8 cellular contexts compared by ENCODE assay signal in the genomic region with DNA sequence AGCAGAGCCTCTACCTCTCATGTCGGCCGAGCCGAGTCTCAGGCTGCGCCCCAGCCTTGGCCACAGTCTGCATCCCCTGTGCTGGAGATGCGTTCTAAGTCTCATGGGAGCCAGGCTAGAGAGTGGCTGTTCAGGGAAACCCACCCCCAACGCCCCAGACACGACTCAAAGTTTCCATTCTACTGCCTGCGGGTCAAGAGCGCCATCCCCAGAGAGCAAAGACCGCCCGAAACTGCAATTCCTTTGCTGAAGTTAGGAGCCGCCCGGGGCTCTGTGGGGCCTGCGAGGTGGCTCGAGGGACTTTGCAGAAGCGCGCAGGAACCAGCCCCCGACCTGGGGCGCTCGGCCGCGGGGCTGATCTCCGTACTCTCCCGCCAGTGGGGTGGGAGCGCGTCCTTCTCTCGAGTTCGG. TPM values are rescaled to one million over a fixed set of nuclear protein-coding genes. Genes with fewer than 3 reads are reported as not detected.
DNase-seq lines count a peak whose midpoint lies in the region; ATAC-seq lines count a peak whose summit lies in the region.

No MANE protein-coding gene starts in this region.

- POLR2A ChIA-PET in activated CD4-positive, alpha-beta memory T cell treated with anti-CD3 and anti-CD28 coated beads for 36 hours (lab: Charles Lee): interaction anchor here (0.7 to 2.4 kb wide), 4 partner anchors 10 to 46 kb away, joined by 3 to 17 read pairs (median 4); a partner anchor contains a TSS

- peak; percentile 26 for ATAC-seq in HG02981 (IDR thresholded peaks at IDR 0.05; ENCODE audit: unreplicated experiment)
- peak; percentile 59 to 65 for ATAC-seq in stimulated activated naive B cell treated with anti-CD40 and anti-IgM and Interleukin-4, amounts not matched to agents 10 μg/mL and 1 μg/mL and 100 μg/mL, for 72 hours (replicated peaks)

- no peak overlapping the region for H3K27ac Mint-ChIP-seq in activated naive CD4-positive, alpha-beta T cell treated with anti-CD3 and anti-CD28 coated beads, Interleukin-2, amount 50 U/mL, for 24 hours
- H3K27ac Mint-ChIP-seq in activated CD4-positive, alpha-beta memory T cell treated with anti-CD3 and anti-CD28 coated beads for 36 hours: peak overlapping the region; percentile 49
- peak overlapping the region; percentile 94 for H3K27ac Mint-ChIP-seq in stimulated activated naive B cell treated with anti-CD40 and anti-IgM and Interleukin-4, amounts not matched to agents 10 μg/mL and 1 μg/mL and 100 μg/mL, for 72 hours

- peak overlapping the region; percentile 24 for H3K4me3 ChIP-seq in iPS-11a (ENCODE audit: low read depth, low read length)

- peaks cover 7% of the 10 kb centered on the region for H3K4me1 Mint-ChIP-seq in activated naive CD4-positive, alpha-beta T cell treated with anti-CD3 and anti-CD28 coated beads, Interleukin-2, amount 50 U/mL, for 24 hours
- H3K4me1 Mint-ChIP-seq in activated CD4-positive, alpha-beta memory T cell treated with anti-CD3 and anti-CD28 coated beads for 36 hours (ENCODE audit: low read depth): peaks cover 26% of the 10 kb centered on the region
- peaks cover 15 to 29% of the 10 kb centered on the region in 2 donors for H3K4me1 Mint-ChIP-seq in stimulated activated naive B cell treated with anti-CD40 and anti-IgM and Interleukin-4, amounts not matched to agents 10 μg/mL and 1 μg/mL and 100 μg/mL, for 72 hours

- peak overlapping the region; percentile 59 for H3K4me3 Mint-ChIP-seq in activated naive CD4-positive, alpha-beta T cell treated with anti-CD3 and anti-CD28 coated beads, Interleukin-2, amount 50 U/mL, for 24 hours
- H3K4me3 Mint-ChIP-seq in activated CD4-positive, alpha-beta memory T cell treated with anti-CD3 and anti-CD28 coated beads for 36 hours: peak overlapping the region; percentile 64
- peak overlapping the region; percentile 74 to 84 for H3K4me3 Mint-ChIP-seq in stimulated activated naive B cell treated with anti-CD40 and anti-IgM and Interleukin-4, amounts not matched to agents 10 μg/mL and 1 μg/mL and 100 μg/mL, for 72 hours

- no peaks in the 10 kb centered on the region for H3K9me3 Mint-ChIP-seq in activated naive CD4-positive, alpha-beta T cell treated with anti-CD3 and anti-CD28 coated beads, Interleukin-2, amount 50 U/mL, for 24 hours
- H3K9me3 Mint-ChIP-seq in activated CD4-positive, alpha-beta memory T cell treated with anti-CD3 and anti-CD28 coated beads for 36 hours: no peaks in the 10 kb centered on the region
- H3K9me3 Mint-ChIP-seq in stimulated activated naive B cell treated with anti-CD40 and anti-IgM and Interleukin-4, amounts not matched to agents 10 μg/mL and 1 μg/mL and 100 μg/mL, for 72 hours: no peaks in the 10 kb centered on the region

- intact Hi-C loops in activated CD4-positive, alpha-beta memory T cell treated with anti-CD3 and anti-CD28 coated beads for 36 hours (cut with micrococcal nuclease): loop anchor here (1.0 to 2.0 kb wide), 2 partner anchors 28 to 38 kb away; no protein-coding TSS in a partner anchor

- peaks cover 2% of the 10 kb centered on the region for H3K36me3 Mint-ChIP-seq in activated naive CD4-positive, alpha-beta T cell treated with anti-CD3 and anti-CD28 coated beads, Interleukin-2, amount 50 U/mL, for 24 hours
- peaks cover 3% of the 10 kb centered on the region for H3K36me3 Mint-ChIP-seq in activated CD4-positive, alpha-beta memory T cell treated with anti-CD3 and anti-CD28 coated beads for 36 hours
- H3K36me3 Mint-ChIP-seq in stimulated activated naive B cell treated with anti-CD40 and anti-IgM and Interleukin-4, amounts not matched to agents 10 μg/mL and 1 μg/mL and 100 μg/mL, for 72 hours: peaks cover 2 to 14% of the 10 kb centered on the region in 2 donors

- H3K27me3 Mint-ChIP-seq in activated naive CD4-positive, alpha-beta T cell treated with anti-CD3 and anti-CD28 coated beads, Interleukin-2, amount 50 U/mL, for 24 hours: no peaks in the 10 kb centered on the region
- H3K27me3 Mint-ChIP-seq in activated CD4-positive, alpha-beta memory T cell treated with anti-CD3 and anti-CD28 coated beads for 36 hours: no peaks in the 10 kb centered on the region
- H3K27me3 Mint-ChIP-seq in stimulated activated naive B cell treated with anti-CD40 and anti-IgM and Interleukin-4, amounts not matched to agents 10 μg/mL and 1 μg/mL and 100 μg/mL, for 72 hours: peaks cover 0 to 10% of the 10 kb centered on the region in 2 donors

- DNase-seq in activated naive CD4-positive, alpha-beta T cell (lab: John Stamatoyannopoulos, UW): no peak
- DNase-seq in activated CD4-positive, alpha-beta memory T cell treated with anti-CD3 and anti-CD28 coated beads for 36 hours: peak; percentile 39
- peak; percentile 33 for DNase-seq in stimulated activated naive B cell treated with anti-CD40 and anti-IgM and Interleukin-4, amounts not matched to agents 10 μg/mL and 1 μg/mL and 100 μg/mL, for 72 hours
- DNase-seq in NCI-H524 treated with DMSO at 0.1 percent for 48 hours (lab: John Stamatoyannopoulos, UW): no peak
- no peak for DNase-seq in COR-L47 (lab: John Stamatoyannopoulos, UW)

- CTCF ChIA-PET in activated CD4-positive, alpha-beta memory T cell treated with anti-CD3 and anti-CD28 coated beads for 36 hours (lab: Charles Lee): interaction anchor here (0.9 to 8.0 kb wide), 14 partner anchors 8 to 50 kb away, joined by 3 to 125 read pairs (median 4); no protein-coding TSS in a partner anchor

RNA-seq across cellular contexts. Expression of a gene that starts 10.0 kb away (rescaled TPM):
- total RNA-seq in activated CD4-positive, alpha-beta memory T cell treated with anti-CD3 and anti-CD28 coated beads for 36 hours: 10 to 100 TPM; 28.0 to 28.2 TPM

RNA-seq across cellular contexts. Expression of a gene that starts 45.3 kb away (rescaled TPM):
- 10 to 100 TPM; 60.9 to 61.2 TPM for total RNA-seq in activated CD4-positive, alpha-beta memory T cell treated with anti-CD3 and anti-CD28 coated beads for 36 hours

RNA-seq across cellular contexts. Expression of a gene that starts 51.4 kb away (rescaled TPM):
- 10 to 100 TPM; 29.6 to 30.1 TPM for total RNA-seq in activated CD4-positive, alpha-beta memory T cell treated with anti-CD3 and anti-CD28 coated beads for 36 hours

Comparison
In these comparisons a context has a peak if more than half of its experiments do, and no peak if none do; other contexts are left out.
1. DNase-seq: peak in activated CD4-positive, alpha-beta memory T cell treated with anti-CD3 and anti-CD28 coated beads for 36 hours (single experiment) and stimulated activated naive B cell treated with anti-CD40 and anti-IgM and Interleukin-4, amounts not matched to agents 10 μg/mL and 1 μg/mL and 100 μg/mL, for 72 hours (single experiment); none in activated naive CD4-positive, alpha-beta T cell (0 of 4), NCI-H524 treated with DMSO at 0.1 percent for 48 hours (single experiment) and COR-L47 (single experiment).
2. Peak in every context shown above with its lines, with median percentiles within 50 percentile points of each other: H3K4me3 Mint-ChIP-seq.